17 cellular contexts compared by ENCODE assay signal in the genomic region with DNA sequence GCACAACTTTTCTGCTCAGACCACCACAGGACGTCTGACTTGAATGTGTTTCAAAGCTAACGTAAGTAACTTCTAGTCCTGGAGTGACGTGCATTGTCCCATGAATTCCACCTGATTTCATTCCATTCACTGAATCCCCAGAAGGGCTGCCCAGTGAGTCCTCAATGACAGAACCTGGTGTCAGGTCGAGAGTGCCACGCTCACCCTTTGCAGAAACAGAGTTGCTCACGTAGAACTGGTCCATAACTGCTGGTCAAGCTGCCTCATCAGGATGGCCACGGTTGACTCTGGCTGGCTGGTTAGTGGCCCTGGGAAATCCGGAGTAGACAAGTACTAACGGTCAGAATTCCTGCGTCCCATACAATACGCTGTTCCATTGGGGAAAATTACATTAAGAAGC. TPM values are rescaled to one million over a fixed set of nuclear protein-coding genes. Genes with fewer than 3 reads are reported as not detected.
DNase-seq lines count a peak whose midpoint lies in the region; ATAC-seq and TF ChIP-seq lines count a peak whose summit lies in the region.
"Had no signal": no experiment of that assay in that cellular context is flagged by ENCODE, and none has a peak within 500 bp of the region (broad histone marks: within the 10 kb centered on the region; RNA-seq: fewer than 3 reads in every experiment).

No MANE protein-coding gene starts in this region.

- no peak overlapping the region for H2BK5ac ChIP-seq in neuronal stem cell (ENCODE audit: low read length)

- H3K9me3 ChIP-seq in neuronal stem cell (replicated peaks in 1 of 2; ENCODE audit: control insufficient read depth in 2 of 2, insufficient read depth in 1 of 2, low read depth in 1 of 2, low read length in 2 of 2) = peaks cover 4 to 11% of the 10 kb centered on the region in 2 donors
- H3K9me3 ChIP-seq in upper lobe of right lung = peaks cover 13% of the 10 kb centered on the region
- H3K9me3 ChIP-seq: HAP-1 had no signal

- no peak overlapping the region for H2BK12ac ChIP-seq in neuronal stem cell (ENCODE audit: low read length)

- TF ChIP-seq CTCF in type B pancreatic cell (conservative IDR thresholded peaks at IDR 0.05) = no peak
- no peak for TF ChIP-seq CTCF in upper lobe of right lung (IDR thresholded peaks at IDR 0.05)

- H3K4ac ChIP-seq in neuronal stem cell (ENCODE audit: low read length) = no peak overlapping the region

- H3K4me3 Mint-ChIP-seq in type B pancreatic cell = no peak overlapping the region
- H3K4me3 Mint-ChIP-seq: CD8-positive, alpha-beta T cell; HFFc6 had no signal

- peaks cover 0 to 7% of the 10 kb centered on the region in 2 donors for H3K4me1 ChIP-seq in neuronal stem cell (ENCODE audit: control insufficient read depth in 2 of 2, insufficient read depth in 1 of 2, low read depth in 1 of 2, low read length in 2 of 2)
- H3K4me1 ChIP-seq in upper lobe of right lung = no peaks in the 10 kb centered on the region
- H3K4me1 ChIP-seq: HAP-1 had no signal

- peaks cover 12% of the 10 kb centered on the region for H3K27me3 Mint-ChIP-seq in type B pancreatic cell

- peaks cover 3% of the 10 kb centered on the region for H3K9me3 Mint-ChIP-seq in type B pancreatic cell

- no peak overlapping the region for H2AK5ac ChIP-seq in neuronal stem cell (ENCODE audit: low read depth, low read length)

- H3K27ac ChIP-seq in neuronal stem cell (replicated peaks; ENCODE audit: low read length) (no peak overlapping the region), upper lobe of right lung (no peak overlapping the region)

- DNase-seq in NCI-H526 treated with DMSO at 0.1 percent for 48 hours (lab: John Stamatoyannopoulos, UW) (peak; percentile 61), iPS-NIHi11 (ENCODE audit: low spot score) (peak; percentile 6), neuronal stem cell (ENCODE audit: low spot score) (no peak), type B pancreatic cell (ENCODE audit: extremely low spot score, unreplicated experiment) (peak; percentile 53), upper lobe of right lung (no peak)
- no peak for DNase-seq in stimulated activated naive CD4-positive, alpha-beta T cell (lab: John Stamatoyannopoulos, UW)
- DNase-seq: C1 segment of cervical spinal cord; CD8-positive, alpha-beta T cell; DMS 273 treated with DMSO at 0.1 percent for 48 hours; DMS79; EL; GDM1; GOT3; HFFc6 had no signal

- no peak overlapping the region for H2BK120ac ChIP-seq in neuronal stem cell (ENCODE audit: low read depth, low read length)

- no peak overlapping the region for H2BK15ac ChIP-seq in neuronal stem cell (ENCODE audit: low read length)

- H3K27ac Mint-ChIP-seq in type B pancreatic cell = no peak overlapping the region
- H3K27ac Mint-ChIP-seq: CD8-positive, alpha-beta T cell; HFFc6 had no signal

- H3K79me1 ChIP-seq in neuronal stem cell (ENCODE audit: low read depth, low read length) = no peaks in the 10 kb centered on the region

- H3K4me3 ChIP-seq in neuronal stem cell (ENCODE audit: low read length in 2 of 2) = no peak overlapping the region
- no peak overlapping the region for H3K4me3 ChIP-seq in upper lobe of right lung
- H3K4me3 ChIP-seq: GM12878, HAP-1 had no signal

- H3K9ac ChIP-seq in neuronal stem cell (ENCODE audit: low read depth, low read length, poor library complexity) = no peak overlapping the region

- no peak overlapping the region for H3K23ac ChIP-seq in neuronal stem cell (ENCODE audit: low read depth, low read length, poor library complexity)

- ATAC-seq in HG02610 (IDR thresholded peaks at IDR 0.05; ENCODE audit: unreplicated experiment) = no peak
- no peak for ATAC-seq in upper lobe of right lung
- ATAC-seq: CD8-positive, alpha-beta T cell; GM12878 had no signal

- H4K8ac ChIP-seq in neuronal stem cell (ENCODE audit: low read depth, low read length) = no peak overlapping the region

- H3K36me3 ChIP-seq in neuronal stem cell (replicated peaks in 1 of 2; ENCODE audit: control insufficient read depth in 2 of 2, insufficient read depth in 2 of 2, low read length in 2 of 2) (no peaks in the 10 kb centered on the region), upper lobe of right lung (no peaks in the 10 kb centered on the region)
- H3K36me3 ChIP-seq: HAP-1 had no signal

- peaks cover 5% of the 10 kb centered on the region for H3K4me1 Mint-ChIP-seq in type B pancreatic cell (ENCODE audit: unreplicated experiment)

- H3K14ac ChIP-seq in neuronal stem cell (ENCODE audit: low read length) = no peak overlapping the region

- H3K27me3 ChIP-seq in neuronal stem cell (ENCODE audit: control insufficient read depth in 3 of 3, insufficient read depth in 3 of 3, low read depth in 1 of 3, low read length in 3 of 3) (peaks cover 0 to 20% (median 0%) of the 10 kb centered on the region in 3 experiments), upper lobe of right lung (no peaks in the 10 kb centered on the region)

- no peaks in the 10 kb centered on the region for H3K36me3 Mint-ChIP-seq in type B pancreatic cell
- H3K36me3 Mint-ChIP-seq: CD8-positive, alpha-beta T cell had no signal

- no peak overlapping the region for H2AFZ ChIP-seq in neuronal stem cell (ENCODE audit: low read length)

- intact Hi-C loops in upper lobe of right lung (cut with DNase I) = no loop called here

- H4K91ac ChIP-seq in neuronal stem cell (ENCODE audit: low read depth, low read length, poor library complexity) = no peak overlapping the region

- H3K18ac ChIP-seq in neuronal stem cell (ENCODE audit: low read length) = peak overlapping the region; percentile 11

- WGBS in neuronal stem cell (ENCODE audit: extremely low coverage in 2 of 2, insufficient read length in 2 of 2, insufficient replicate concordance in 1 of 2), 2 donors = no CpG with 5 or more reads among the region's 11 CpGs

- no peak overlapping the region for H3K4me2 ChIP-seq in neuronal stem cell (ENCODE audit: insufficient read depth, low read length, poor library complexity, severe bottlenecking)

RNA-seq across cellular contexts. Expression of gene UBE3C, which starts 50.6 kb away (rescaled TPM):
- polyA plus RNA-seq in neuronal stem cell (2013, experiment 1 of 2) = 24.4 TPM
- 25.6 TPM for polyA plus RNA-seq in neuronal stem cell (2013, experiment 2 of 2)
- total RNA-seq in type B pancreatic cell (ENCODE audit: low replicate concordance) (51.6 and 59.3 TPM in 2 replicates), upper lobe of right lung (56.9 TPM)

Comparison
In these comparisons a context has a peak if more than half of its experiments do, and no peak if none do; other contexts are left out.
1. DNase-seq: peak in NCI-H526 treated with DMSO at 0.1 percent for 48 hours (single experiment), iPS-NIHi11 (single experiment) and type B pancreatic cell (single experiment); none in neuronal stem cell (single experiment), upper lobe of right lung (single experiment) and stimulated activated naive CD4-positive, alpha-beta T cell (0 of 6).